In genomic region chr17:3723556-3724372, GRCh38 we compare ENCODE assay signal across 7 cellular contexts. TPM values are rescaled to one million over a fixed set of nuclear protein-coding genes. Genes with fewer than 3 reads are reported as not detected.
A peak's percentile ranks its signal among the peaks of the same experiment; 100 is the strongest.
DNase-seq lines count a peak whose midpoint lies in the region; ATAC-seq, FAIRE-seq and TF ChIP-seq lines count a peak whose summit lies in the region.

Gene HASPIN (plus strand): TSS chr17:3723903. CDS start chr17:3723936, 33 bp downstream.

- peak within 1 kb of the TSS; percentile 95 for H3K4me3 Mint-ChIP-seq in astrocyte (ENCODE audit: unreplicated experiment)

- peak within 1 kb of the TSS; percentile 90 for H3K27ac Mint-ChIP-seq in astrocyte (ENCODE audit: unreplicated experiment)

- no peaks in the 10 kb centered on the region for H3K9me2 ChIP-seq in hepatocyte (replicated peaks; ENCODE audit: insufficient read depth)

- H4K20me1 ChIP-seq in astrocyte (ENCODE audit: insufficient read depth, low read length) (peaks cover 11% of the 10 kb centered on the region), hepatocyte (ENCODE audit: insufficient read depth, poor library complexity, severe bottlenecking) (no peaks in the 10 kb centered on the region)

- no peaks in the 10 kb centered on the region for H3K9me3 Mint-ChIP-seq in astrocyte (ENCODE audit: unreplicated experiment)

- 1% methylated on average over 97 of the region's 98 CpGs for WGBS in hepatocyte (ENCODE audit: low lambda C conversion rate, missing lambda C conversion rate)

- peaks cover 57% of the 10 kb centered on the region for H3K79me2 ChIP-seq in astrocyte (ENCODE audit: insufficient read depth, low read length)
- H3K79me2 ChIP-seq in hepatocyte = peaks cover 33% of the 10 kb centered on the region

- H3K36me3 Mint-ChIP-seq in astrocyte (ENCODE audit: low read depth, unreplicated experiment) = peaks cover 3% of the 10 kb centered on the region

- H3K27me3 ChIP-seq in astrocyte (ENCODE audit: insufficient read depth, low read length) (no peaks in the 10 kb centered on the region), hepatocyte (no peaks in the 10 kb centered on the region)

- peak within 1 kb of the TSS; percentile 100 for H2AFZ ChIP-seq in astrocyte (ENCODE audit: low read depth, low read length)
- H2AFZ ChIP-seq in hepatocyte = peak within 1 kb of the TSS; percentile 93

- FAIRE-seq in astrocyte (lab: Jason Lieb, UNC) = no peak

- H3K4me3 ChIP-seq in astrocyte (ENCODE audit: insufficient read depth, low read depth, low read length) (peak within 1 kb of the TSS; percentile 98), hepatocyte (peak within 1 kb of the TSS; percentile 93), retinal pigment epithelial cell (ENCODE audit: low read length) (peak within 1 kb of the TSS; percentile 88)

- no peak for TF ChIP-seq CTCF in astrocyte (IDR thresholded peaks at IDR 0.05; ENCODE audit: insufficient read depth, low read depth, low read length)
- peak; percentile 15 for TF ChIP-seq CTCF in hepatocyte (IDR thresholded peaks at IDR 0.05; ENCODE audit: poor library complexity)
- TF ChIP-seq CTCF in retinal pigment epithelial cell (conservative IDR thresholded peaks at IDR 0.05; ENCODE audit: low read depth, low read length) = peak; percentile 16

- H3K4me2 ChIP-seq in astrocyte (ENCODE audit: low read length) = peak within 1 kb of the TSS; percentile 99
- peak within 1 kb of the TSS; percentile 83 for H3K4me2 ChIP-seq in hepatocyte

- DNase-seq in NCI-H187 (lab: John Stamatoyannopoulos, UW) (peak; percentile 72 to 78), T-helper 22 cell (ENCODE audit: low read depth) (peak; percentile 82), astrocyte (ENCODE audit: low read depth) (peak; percentile 60), hepatocyte (ENCODE audit: low spot score) (peak; percentile 98), retinal pigment epithelial cell (ENCODE audit: low read depth) (peak; percentile 45)

- peaks cover 18% of the 10 kb centered on the region for H3K4me1 Mint-ChIP-seq in astrocyte (ENCODE audit: low read depth, unreplicated experiment)

- ATAC-seq in GM18499 (IDR thresholded peaks at IDR 0.05; ENCODE audit: insufficient read depth, unreplicated experiment) (peak; percentile 57), HG02938 (IDR thresholded peaks at IDR 0.05; ENCODE audit: unreplicated experiment) (peak; percentile 84)

- no peaks in the 10 kb centered on the region for H3K27me3 Mint-ChIP-seq in astrocyte (ENCODE audit: low read depth, unreplicated experiment)

- H3K9ac ChIP-seq in astrocyte (ENCODE audit: low read length) = peak within 1 kb of the TSS; percentile 98

- peaks cover 30% of the 10 kb centered on the region for H3K4me1 ChIP-seq in astrocyte (ENCODE audit: insufficient read depth, low read length)
- H3K4me1 ChIP-seq in hepatocyte (ENCODE audit: insufficient read depth) = peaks cover 11% of the 10 kb centered on the region

- H3K36me3 ChIP-seq in astrocyte (ENCODE audit: insufficient read depth, low read length) = peaks cover under 1% of the 10 kb centered on the region
- no peaks in the 10 kb centered on the region for H3K36me3 ChIP-seq in hepatocyte (replicated peaks; ENCODE audit: insufficient read depth, low read depth)

- H3K27ac ChIP-seq in astrocyte (ENCODE audit: low read depth, low read length) = peak within 1 kb of the TSS; percentile 88
- H3K27ac ChIP-seq in hepatocyte = peak within 1 kb of the TSS; percentile 95

- H3K9me3 ChIP-seq in astrocyte (ENCODE audit: insufficient read depth, low read depth, low read length) (no peaks in the 10 kb centered on the region), hepatocyte (ENCODE audit: low read depth) (no peaks in the 10 kb centered on the region)

RNA-seq across cellular contexts. Expression of gene HASPIN, which starts in this region (rescaled TPM):
- total RNA-seq in astrocyte (1.7 and 2.4 TPM in 2 replicates), hepatocyte (1.3 and 1.5 TPM in 2 replicates)
- 0.54 and 1.1 TPM in 2 replicates for polyA plus RNA-seq in hepatocyte

Comparison
In these comparisons a context has a peak if more than half of its experiments do, and no peak if none do; other contexts are left out.
1. Peak in every context shown above with its lines: DNase-seq, ATAC-seq, H3K4me3 ChIP-seq and H3K27ac ChIP-seq.
2. DNase-seq: peak in every context shown above with its lines; median percentile 98 in hepatocyte; 82 in T-helper 22 cell; 75 in NCI-H187; 60 in astrocyte; 45 in retinal pigment epithelial cell.